ENCODE assay signal across 16 cellular contexts in the genomic region with DNA sequence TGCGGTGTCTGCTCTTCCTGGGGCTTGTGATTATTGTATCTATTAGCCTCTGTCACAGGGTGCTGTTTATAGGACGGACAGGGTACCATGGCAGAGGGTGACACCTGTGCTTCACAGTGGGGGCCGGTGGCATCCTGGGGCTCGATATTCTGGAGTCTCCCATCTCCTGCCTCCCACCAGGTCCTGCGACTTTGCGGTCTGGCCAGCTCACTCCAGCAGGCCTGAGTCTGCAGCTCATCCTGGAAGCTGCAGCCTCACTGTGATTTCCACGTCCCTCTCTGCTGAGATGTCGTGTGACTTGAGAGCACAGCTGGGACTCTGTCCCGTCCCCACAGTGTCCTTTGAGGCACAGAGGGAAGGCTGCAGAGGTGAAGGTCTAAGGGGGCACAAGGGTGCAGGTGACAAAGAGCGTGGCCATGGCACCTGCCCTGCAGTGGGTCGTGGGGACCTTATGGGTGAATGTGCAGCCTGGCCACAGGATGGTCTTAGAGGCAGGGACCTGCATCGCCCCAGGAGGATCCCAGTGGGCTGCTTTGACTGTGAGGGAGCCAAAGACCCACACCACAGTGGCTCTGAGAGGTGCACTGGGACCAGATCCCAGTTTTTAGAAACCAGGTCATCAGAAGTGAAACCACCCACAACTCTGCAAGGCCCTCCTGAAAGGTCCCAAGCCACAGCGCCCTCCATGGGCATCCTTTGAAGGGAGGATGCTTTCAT.
"Had no signal": no experiment of that assay in that cellular context is flagged by ENCODE, and none has a peak within 500 bp of the region (broad histone marks: within the 10 kb centered on the region; RNA-seq: fewer than 3 reads in every experiment).

No MANE protein-coding gene starts in this region.

- H3K4me1 ChIP-seq: tibial artery, vagina had no signal

- DNase-seq: activated CD4-positive, alpha-beta memory T cell treated with anti-CD3 and anti-CD28 coated beads, Interleukin-2, amount 10 ng/mL, durations not matched to agents 7 days and 5 days; activated CD4-positive, alpha-beta T cell treated with anti-CD3 and anti-CD28 coated beads for 4 hours; activated naive CD4-positive, alpha-beta T cell treated with anti-CD3 and anti-CD28 coated beads, Interleukin-2, amount 10 ng/mL, durations not matched to agents 7 days and 5 days; activated T-cell treated with anti-CD3 and anti-CD28 coated beads for 4 hours; effector CD4-positive, alpha-beta T cell; foreskin fibroblast; hypothalamus; midbrain; retina; stimulated activated CD4-positive, alpha-beta T cell treated with anti-CD3 and anti-CD28 coated beads, Interleukin-4, amount 100 ng/mL, for 1 hour; stimulated activated naive B cell treated with anti-CD40 and anti-IgM and Interleukin-4, amounts not matched to agents 10 μg/mL and 1 μg/mL and 100 μg/mL, for 72 hours; T-helper 17 cell; tibial artery had no signal

- H3K4me3 ChIP-seq: cardiac muscle cell, tibial artery, vagina had no signal

- H3K9me3 ChIP-seq: tibial artery, vagina had no signal

- H3K27me3 ChIP-seq: cardiac muscle cell, tibial artery, vagina had no signal

- H3K27ac ChIP-seq: cardiac muscle cell, tibial artery, vagina had no signal

- ATAC-seq: stimulated activated naive B cell treated with anti-CD40 and anti-IgM and Interleukin-4, amounts not matched to agents 10 μg/mL and 1 μg/mL and 100 μg/mL, for 72 hours; T-helper 17 cell; WTC11 had no signal

- H3K36me3 ChIP-seq: cardiac muscle cell, vagina had no signal
